In the genomic region with DNA sequence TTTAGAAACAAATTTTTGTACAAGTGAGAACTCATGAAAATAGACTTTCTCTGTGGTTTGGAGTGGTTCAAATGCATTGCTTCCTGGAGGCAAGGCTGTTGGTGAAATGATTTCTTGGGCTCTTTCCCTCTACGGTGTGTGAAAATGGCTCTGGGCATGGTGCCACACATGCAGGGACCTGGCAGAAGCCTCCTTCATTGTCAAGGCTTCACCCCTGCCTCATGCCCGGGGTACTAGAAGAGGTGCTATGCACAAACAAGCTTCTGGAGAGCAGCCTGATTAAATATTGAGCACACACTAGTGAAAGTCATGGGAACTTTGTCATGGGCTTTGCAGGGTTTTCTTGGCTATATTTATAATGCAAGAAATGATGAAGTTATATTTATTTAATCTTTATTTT, we compare ENCODE assay signal across 13 cellular contexts. TPM values are rescaled to one million over a fixed set of nuclear protein-coding genes. Genes with fewer than 3 reads are reported as not detected.
DNase-seq lines count a peak whose midpoint lies in the region; ATAC-seq and TF ChIP-seq lines count a peak whose summit lies in the region.
"Had no signal": no experiment of that assay in that cellular context is flagged by ENCODE, and none has a peak within 500 bp of the region (broad histone marks: within the 10 kb centered on the region; RNA-seq: fewer than 3 reads in every experiment).

No MANE protein-coding gene starts in this region.

- peaks cover 38% of the 10 kb centered on the region for H3K4me1 ChIP-seq in Panc1 (ENCODE audit: control insufficient read depth, insufficient read depth, low read length)
- H3K4me1 ChIP-seq in thymus (ENCODE audit: control insufficient read depth, insufficient read depth, low read length) = peaks cover 6% of the 10 kb centered on the region

- no peak for TF ChIP-seq CTCF in Panc1 (IDR thresholded peaks at IDR 0.05)

- H3K27ac ChIP-seq in Panc1 (ENCODE audit: low read length) (no peak overlapping the region), thymus (ENCODE audit: low read depth) (peak overlapping the region; percentile 18)

- H3K4me3 ChIP-seq in Panc1 (ENCODE audit: low read depth in 2 of 2, low read length in 2 of 2) = no peak overlapping the region
- no peak overlapping the region for H3K4me3 ChIP-seq in thymus (ENCODE audit: low read length)

- H3K9me3 ChIP-seq in Panc1 (ENCODE audit: control insufficient read depth, insufficient read depth, low read depth, low read length) = no peaks in the 10 kb centered on the region
- no peaks in the 10 kb centered on the region for H3K9me3 ChIP-seq in thymus (ENCODE audit: control insufficient read depth)

- H3K36me3 ChIP-seq in Panc1 (ENCODE audit: control insufficient read depth, insufficient read depth, low read length) (peaks cover 12% of the 10 kb centered on the region), thymus (ENCODE audit: control insufficient read depth, insufficient read depth) (peaks cover 23% of the 10 kb centered on the region)

- 28% methylated on average over 2 of the region's 2 CpGs for WGBS in thymus

- H3K27me3 ChIP-seq in Panc1 (ENCODE audit: control insufficient read depth, insufficient read depth, low read length) = no peaks in the 10 kb centered on the region
- H3K27me3 ChIP-seq in thymus (ENCODE audit: control insufficient read depth, insufficient read depth) = no peaks in the 10 kb centered on the region

- intact Hi-C loops in Panc1 (cut with micrococcal nuclease; ENCODE audit: unreplicated experiment) (no loop called here), left ventricle myocardium superior (cut with micrococcal nuclease) (no loop called here)

- ATAC-seq in Panc1 (peak; percentile 66; the same call in 1 of the 2 replicates), left ventricle myocardium superior (peak; percentile 91), HG03280 (IDR thresholded peaks at IDR 0.05; ENCODE audit: unreplicated experiment) (no peak)
- ATAC-seq: stimulated activated effector memory CD8-positive, alpha-beta T cell treated with anti-CD3 and anti-CD28 coated beads, Interleukin-12 subunit alpha, Interleukin-12 subunit beta, amount 100 ng/mL, for 72 hours had no signal

- in situ Hi-C loops in Panc1 (cut with HindIII; ENCODE audit: low pct_unique_long_range_greater_than_20kb, low sequenced_read_pairs) = no loop called here

- POLR2A ChIA-PET in Panc1 (lab: Charles Lee) = no interaction called here

- DNase-seq in NCI-H2107 treated with DMSO at 0.1 percent for 48 hours (lab: John Stamatoyannopoulos, UW; ENCODE audit: unreplicated experiment) (peak; percentile 10), NCI-H2107 (lab: John Stamatoyannopoulos, UW) (no peak), Panc1 (ENCODE audit: low read depth, low spot score) (no peak), left ventricle myocardium superior (peak; percentile 84), globus pallidus (ENCODE audit: low spot score) (no peak), AG08396 (ENCODE audit: low spot score) (no peak)
- DNase-seq: 8988T, activated B cell treated with CpG ODN at 0.5 μM for 24 hours, MM.1S had no signal

- BruUV-seq in Panc1 (replicated peaks; lab: Mats Ljungman, UMichigan) = no TSS peak

- CTCF ChIA-PET in Panc1 (lab: Charles Lee) = interaction anchor here (0.6 kb wide), 1 partner anchor 115 kb away, joined by 6 read pairs; no protein-coding TSS in a partner anchor

RNA-seq across cellular contexts. Expression of a gene that starts 20.8 kb away (rescaled TPM):
- total RNA-seq in Panc1 (2021; ENCODE audit: unreplicated experiment) (59.2 TPM), left ventricle myocardium superior (76.6 TPM)
- polyA plus RNA-seq in Panc1 (2012; ENCODE audit: insufficient read length) = 32.3 TPM
- polyA plus RNA-seq in thymus = 19.5 TPM

RNA-seq across cellular contexts. Expression of a gene that starts 31.9 kb away (rescaled TPM):
- 44.1 TPM for total RNA-seq in Panc1 (2021; ENCODE audit: unreplicated experiment)
- 34.5 TPM for polyA plus RNA-seq in Panc1 (2012; ENCODE audit: insufficient read length)
- total RNA-seq in left ventricle myocardium superior = 60.3 TPM
- 22.5 TPM for polyA plus RNA-seq in thymus

RNA-seq across cellular contexts. Expression of a gene that starts 48.0 kb away (rescaled TPM):
- total RNA-seq in Panc1 (2021; ENCODE audit: unreplicated experiment) (not detected), left ventricle myocardium superior (4.1 TPM)
- polyA plus RNA-seq in Panc1 (2012; ENCODE audit: insufficient read length) = not detected
- polyA plus RNA-seq in thymus = 2.2 TPM
- polyA plus RNA-seq: keratinocyte had no signal

Comparison
In these comparisons a context has a peak if more than half of its experiments do, and no peak if none do; other contexts are left out.
1. DNase-seq: peak in NCI-H2107 treated with DMSO at 0.1 percent for 48 hours (single experiment) and left ventricle myocardium superior (single experiment); none in NCI-H2107 (single experiment), Panc1 (single experiment), globus pallidus (single experiment) and AG08396 (single experiment).